20 cellular contexts compared by ENCODE assay signal in genomic region chr11:45661417-45662055, GRCh38. TPM values are rescaled to one million over a fixed set of nuclear protein-coding genes. Genes with fewer than 3 reads are reported as not detected.
DNase-seq lines count a peak whose midpoint lies in the region; ATAC-seq and TF ChIP-seq lines count a peak whose summit lies in the region.
"Had no signal": no experiment of that assay in that cellular context is flagged by ENCODE, and none has a peak within 500 bp of the region (broad histone marks: within the 10 kb centered on the region; RNA-seq: fewer than 3 reads in every experiment).

No MANE protein-coding gene starts in this region.

- no peak overlapping the region for H2AFZ ChIP-seq in neuronal stem cell (ENCODE audit: low read length)

- ATAC-seq in natural killer cell (no peak), aorta (ENCODE audit: low FRiP score) (no peak), foreskin keratinocyte (no peak)
- no peak for ATAC-seq in natural killer cell treated with Interleukin-12 subunit alpha and Interleukin-12 subunit beta and Interleukin-15 and Interleukin-18, amount 100 ng/mL, for 72 hours

- H3K27me3 ChIP-seq in neuronal stem cell (ENCODE audit: control insufficient read depth in 3 of 3, insufficient read depth in 3 of 3, low read depth in 1 of 3, low read length in 3 of 3) (peaks cover 0 to 89% (median 33%) of the 10 kb centered on the region in 3 experiments), aorta (ENCODE audit: control insufficient read depth in 1 of 2, insufficient read depth in 2 of 2, low read length in 1 of 2) (no peaks in the 10 kb centered on the region), foreskin keratinocyte (peaks cover 92% of the 10 kb centered on the region)

- no peak overlapping the region for H3K4ac ChIP-seq in neuronal stem cell (ENCODE audit: low read length)

- H3K9me3 ChIP-seq in neuronal stem cell (replicated peaks in 1 of 2; ENCODE audit: control insufficient read depth in 2 of 2, insufficient read depth in 1 of 2, low read depth in 1 of 2, low read length in 2 of 2), result no peaks in the 10 kb centered on the region
- no peaks in the 10 kb centered on the region for H3K9me3 ChIP-seq in aorta (ENCODE audit: control insufficient read depth, low read length)
- H3K9me3 ChIP-seq: BE2C, SJCRH30 had no signal

- H3K4me3 Mint-ChIP-seq in natural killer cell, result peak overlapping the region; percentile 53
- no peak overlapping the region for H3K4me3 Mint-ChIP-seq in natural killer cell treated with Interleukin-12 subunit alpha and Interleukin-12 subunit beta and Interleukin-15 and Interleukin-18, amount 100 ng/mL, for 72 hours
- H3K4me3 Mint-ChIP-seq in endothelial cell (ENCODE audit: unreplicated experiment), result peak overlapping the region; percentile 87
- no peak overlapping the region for H3K4me3 Mint-ChIP-seq in progenitor cell of endocrine pancreas (ENCODE audit: low read depth)
- H3K4me3 Mint-ChIP-seq: CD4-positive, alpha-beta memory T cell had no signal

- no peak for DNase-seq in natural killer cell
- DNase-seq in natural killer cell treated with Interleukin-12 subunit alpha and Interleukin-12 subunit beta and Interleukin-15 and Interleukin-18, amount 100 ng/mL, for 72 hours (ENCODE audit: low spot score), result no peak
- DNase-seq in endothelial cell (ENCODE audit: low spot score), result no peak
- DNase-seq in neuronal stem cell (ENCODE audit: low spot score), result no peak
- peak; percentile 29 to 42 for DNase-seq in aorta
- no peak for DNase-seq in foreskin keratinocyte
- no peak for DNase-seq in pons (ENCODE audit: low spot score)
- no peak for DNase-seq in progenitor cell of endocrine pancreas (ENCODE audit: low spot score, unreplicated experiment)
- DNase-seq: BE2C; CD4-positive, alpha-beta memory T cell; HCEC 1CT; IMR-90; Kasumi-1; NCI-H1105 treated with DMSO at 0.1 percent for 48 hours; NCI-H187 treated with DMSO at 0.1 percent for 48 hours; NCI-H510A; OCI-M1; SJCRH30 had no signal

- H2AK5ac ChIP-seq in neuronal stem cell (ENCODE audit: low read depth, low read length), result peak overlapping the region; percentile 82

- peak overlapping the region; percentile 54 for H4K8ac ChIP-seq in neuronal stem cell (ENCODE audit: low read depth, low read length)

- TF ChIP-seq CTCF in natural killer cell (IDR thresholded peaks at IDR 0.05) (no peak), endothelial cell (IDR thresholded peaks at IDR 0.05; ENCODE audit: unreplicated experiment) (no peak), foreskin keratinocyte (conservative IDR thresholded peaks at IDR 0.05) (no peak), progenitor cell of endocrine pancreas (IDR thresholded peaks at IDR 0.05; ENCODE audit: unreplicated experiment) (no peak)

- peaks cover 15 to 49% of the 10 kb centered on the region in 2 donors for H3K4me1 ChIP-seq in neuronal stem cell (ENCODE audit: control insufficient read depth in 2 of 2, insufficient read depth in 1 of 2, low read depth in 1 of 2, low read length in 2 of 2)
- H3K4me1 ChIP-seq in aorta (ENCODE audit: control insufficient read depth in 1 of 2, insufficient read depth in 2 of 2, low read length in 2 of 2), result no peaks in the 10 kb centered on the region
- no peaks in the 10 kb centered on the region for H3K4me1 ChIP-seq in foreskin keratinocyte
- H3K4me1 ChIP-seq: SJCRH30 had no signal

- H3K18ac ChIP-seq in neuronal stem cell (ENCODE audit: low read length), result peak overlapping the region; percentile 82

- H3K27me3 Mint-ChIP-seq in natural killer cell (ENCODE audit: low read depth in 2 of 2) (peaks cover 34 to 41% of the 10 kb centered on the region in 2 donors), endothelial cell (ENCODE audit: unreplicated experiment) (peaks cover 28% of the 10 kb centered on the region), progenitor cell of endocrine pancreas (peaks cover 66% of the 10 kb centered on the region)
- peaks cover 31% of the 10 kb centered on the region in 2 donors for H3K27me3 Mint-ChIP-seq in natural killer cell treated with Interleukin-12 subunit alpha and Interleukin-12 subunit beta and Interleukin-15 and Interleukin-18, amount 100 ng/mL, for 72 hours

- intact Hi-C loops in natural killer cell (cut with micrococcal nuclease), result no loop called here
- intact Hi-C loops in aorta (cut with DNase I), result loop anchor here in 1 of 2 donors (10.0 kb wide), 1 partner anchor 93 kb away; no protein-coding TSS in a partner anchor

- H3K23ac ChIP-seq in neuronal stem cell (ENCODE audit: low read depth, low read length, poor library complexity), result no peak overlapping the region

- no peaks in the 10 kb centered on the region for H3K9me3 Mint-ChIP-seq in natural killer cell
- H3K9me3 Mint-ChIP-seq in natural killer cell treated with Interleukin-12 subunit alpha and Interleukin-12 subunit beta and Interleukin-15 and Interleukin-18, amount 100 ng/mL, for 72 hours, result no peaks in the 10 kb centered on the region
- H3K9me3 Mint-ChIP-seq in endothelial cell (ENCODE audit: unreplicated experiment), result no peaks in the 10 kb centered on the region
- no peaks in the 10 kb centered on the region for H3K9me3 Mint-ChIP-seq in progenitor cell of endocrine pancreas (ENCODE audit: low read depth)
- H3K9me3 Mint-ChIP-seq: CD4-positive, alpha-beta memory T cell had no signal

- no peaks in the 10 kb centered on the region for H3K36me3 ChIP-seq in neuronal stem cell (replicated peaks in 1 of 2; ENCODE audit: control insufficient read depth in 2 of 2, insufficient read depth in 2 of 2, low read length in 2 of 2)
- no peaks in the 10 kb centered on the region for H3K36me3 ChIP-seq in aorta (ENCODE audit: control insufficient read depth in 1 of 2, insufficient read depth in 2 of 2, low read length in 1 of 2)
- H3K36me3 ChIP-seq: BE2C, SJCRH30 had no signal

- peak overlapping the region; percentile 19 for H2BK15ac ChIP-seq in neuronal stem cell (ENCODE audit: low read length)

- H3K4me1 Mint-ChIP-seq in natural killer cell, result peaks cover 0 to 5% of the 10 kb centered on the region in 2 donors
- H3K4me1 Mint-ChIP-seq in natural killer cell treated with Interleukin-12 subunit alpha and Interleukin-12 subunit beta and Interleukin-15 and Interleukin-18, amount 100 ng/mL, for 72 hours (ENCODE audit: low read depth in 2 of 2), result peaks cover 0 to 2% of the 10 kb centered on the region in 2 donors
- H3K4me1 Mint-ChIP-seq in endothelial cell (ENCODE audit: unreplicated experiment), result peaks cover 57% of the 10 kb centered on the region
- H3K4me1 Mint-ChIP-seq in progenitor cell of endocrine pancreas (ENCODE audit: low read depth), result peaks cover 1% of the 10 kb centered on the region

- H3K4me2 ChIP-seq in neuronal stem cell (ENCODE audit: insufficient read depth, low read length, poor library complexity, severe bottlenecking), result no peak overlapping the region

- peak overlapping the region; percentile 84 for H2BK12ac ChIP-seq in neuronal stem cell (ENCODE audit: low read length)

- H2BK5ac ChIP-seq in neuronal stem cell (ENCODE audit: low read length), result no peak overlapping the region

- H3K27ac ChIP-seq in neuronal stem cell (replicated peaks; ENCODE audit: low read length), result no peak overlapping the region
- H3K27ac ChIP-seq in aorta (ENCODE audit: low read depth in 1 of 2, low read length in 2 of 2), result no peak overlapping the region
- H3K27ac ChIP-seq in foreskin keratinocyte, result no peak overlapping the region
- H3K27ac ChIP-seq: RWPE1, SJCRH30 had no signal

- H4K91ac ChIP-seq in neuronal stem cell (ENCODE audit: low read depth, low read length, poor library complexity), result peak overlapping the region; percentile 87

- H2BK120ac ChIP-seq in neuronal stem cell (ENCODE audit: low read depth, low read length), result peak overlapping the region; percentile 21

- peak overlapping the region; percentile 87 for H3K14ac ChIP-seq in neuronal stem cell (ENCODE audit: low read length)

- H3K9ac ChIP-seq in neuronal stem cell (ENCODE audit: low read depth, low read length, poor library complexity), result peak overlapping the region; percentile 22

- no peaks in the 10 kb centered on the region for H3K79me1 ChIP-seq in neuronal stem cell (ENCODE audit: low read depth, low read length)

- WGBS in neuronal stem cell (ENCODE audit: extremely low coverage in 2 of 2, insufficient read length in 2 of 2, insufficient replicate concordance in 1 of 2), 2 donors, result no CpG with 5 or more reads among the region's 7 CpGs
- 67 to 70% methylated on average over 7 of the region's 7 CpGs for WGBS in aorta, 2 donors

- H3K36me3 Mint-ChIP-seq in natural killer cell (no peaks in the 10 kb centered on the region), endothelial cell (ENCODE audit: low read depth, unreplicated experiment) (peaks cover 16% of the 10 kb centered on the region), progenitor cell of endocrine pancreas (ENCODE audit: insufficient read depth) (no peaks in the 10 kb centered on the region)
- H3K36me3 Mint-ChIP-seq in natural killer cell treated with Interleukin-12 subunit alpha and Interleukin-12 subunit beta and Interleukin-15 and Interleukin-18, amount 100 ng/mL, for 72 hours, result no peaks in the 10 kb centered on the region
- H3K36me3 Mint-ChIP-seq: CD4-positive, alpha-beta memory T cell had no signal

- H3K4me3 ChIP-seq in neuronal stem cell (ENCODE audit: low read length in 2 of 2), result no peak overlapping the region
- H3K4me3 ChIP-seq in aorta (ENCODE audit: low read length in 2 of 2), result no peak overlapping the region
- H3K4me3 ChIP-seq: SJCRH30 had no signal

- no peak overlapping the region for H3K27ac Mint-ChIP-seq in natural killer cell
- no peak overlapping the region for H3K27ac Mint-ChIP-seq in natural killer cell treated with Interleukin-12 subunit alpha and Interleukin-12 subunit beta and Interleukin-15 and Interleukin-18, amount 100 ng/mL, for 72 hours
- no peak overlapping the region for H3K27ac Mint-ChIP-seq in endothelial cell (ENCODE audit: unreplicated experiment)
- no peak overlapping the region for H3K27ac Mint-ChIP-seq in progenitor cell of endocrine pancreas
- H3K27ac Mint-ChIP-seq: CD4-positive, alpha-beta memory T cell had no signal

RNA-seq across cellular contexts. Expression of gene CHST1, which starts 3.9 kb away (rescaled TPM):
- not detected for total RNA-seq in natural killer cell
- not detected for total RNA-seq in natural killer cell treated with Interleukin-12 subunit alpha and Interleukin-12 subunit beta and Interleukin-15 and Interleukin-18, amount 100 ng/mL, for 72 hours
- total RNA-seq in endothelial cell (ENCODE audit: unreplicated experiment), result 275 TPM
- polyA plus RNA-seq in neuronal stem cell (2013, experiment 1 of 2), result 2.3 TPM
- 2.4 TPM for polyA plus RNA-seq in neuronal stem cell (2013, experiment 2 of 2)
- 10 to 100 TPM; 11.0 to 15.2 TPM for total RNA-seq in aorta
- polyA plus RNA-seq in aorta, result 10 to 100 TPM in 1 of 2 donors, 1 to 10 TPM in 1; 6.0 to 31.0 TPM
- not detected in 2 replicates for total RNA-seq in foreskin keratinocyte
- polyA plus RNA-seq in foreskin keratinocyte, result not detected in 2 replicates
- 0.31 and 0.36 TPM in 2 replicates for total RNA-seq in progenitor cell of endocrine pancreas
- total RNA-seq: CD4-positive, alpha-beta memory T cell; HT-29; IMR-90; SJCRH30 had no signal
- polyA plus RNA-seq: CD4-positive, alpha-beta memory T cell had no signal

Comparison
In these comparisons a context has a peak if more than half of its experiments do, and no peak if none do; other contexts are left out.
1. H3K4me3 Mint-ChIP-seq: peak in natural killer cell (single experiment) and endothelial cell (single experiment); none in natural killer cell treated with Interleukin-12 subunit alpha and Interleukin-12 subunit beta and Interleukin-15 and Interleukin-18, amount 100 ng/mL, for 72 hours (single experiment) and progenitor cell of endocrine pancreas (single experiment).
2. DNase-seq: peak in aorta (2 of 2); none in natural killer cell (single experiment), natural killer cell treated with Interleukin-12 subunit alpha and Interleukin-12 subunit beta and Interleukin-15 and Interleukin-18, amount 100 ng/mL, for 72 hours (single experiment), endothelial cell (single experiment), neuronal stem cell (single experiment), foreskin keratinocyte (0 of 2), pons (single experiment) and progenitor cell of endocrine pancreas (single experiment).
3. RNA of gene CHST1, which starts 3.9 kb away (total RNA-seq): 275 TPM in endothelial cell (single experiment); 11.0 to 15.2 TPM in aorta, 0.31 to 0.36 TPM in progenitor cell of endocrine pancreas, not detected in natural killer cell, not detected in natural killer cell treated with Interleukin-12 subunit alpha and Interleukin-12 subunit beta and Interleukin-15 and Interleukin-18, amount 100 ng/mL, for 72 hours and not detected in foreskin keratinocyte; every median in the first group is over 10 times any median in the second.